16 cellular contexts compared by ENCODE assay signal in genomic region chr9:89354471-89354870, GRCh38.
"Had no signal": no experiment of that assay in that cellular context is flagged by ENCODE, and none has a peak within 500 bp of the region (broad histone marks: within the 10 kb centered on the region; RNA-seq: fewer than 3 reads in every experiment).

No MANE protein-coding gene starts in this region.

- H3K9me3 Mint-ChIP-seq: activated B cell treated with CpG ODN at 0.5 μM for 24 hours; activated T-cell treated with anti-CD3 and anti-CD28 coated beads, Interleukin-2, amount 50 U/mL, for 72 hours; mesothelial cell of epicardium; stimulated activated naive CD8-positive, alpha-beta T cell treated with anti-CD3 and anti-CD28 coated beads, Interleukin-15, amount 100 ng/mL, for 72 hours had no signal

- H3K27ac ChIP-seq: colonic mucosa, hepatocyte, neutrophil, testis, uterus had no signal

- ATAC-seq: activated T-cell treated with anti-CD3 and anti-CD28 coated beads, Interleukin-2, amount 50 U/mL, for 72 hours; right cardiac atrium; SK-N-SH treated with all-trans-retinoic acid at 6 μM for 48 hours; stimulated activated naive CD8-positive, alpha-beta T cell treated with anti-CD3 and anti-CD28 coated beads, Interleukin-15, amount 100 ng/mL, for 72 hours had no signal

- H3K4me3 Mint-ChIP-seq: activated B cell treated with CpG ODN at 0.5 μM for 24 hours; activated T-cell treated with anti-CD3 and anti-CD28 coated beads, Interleukin-2, amount 50 U/mL, for 72 hours; mesothelial cell of epicardium; stimulated activated naive CD8-positive, alpha-beta T cell treated with anti-CD3 and anti-CD28 coated beads, Interleukin-15, amount 100 ng/mL, for 72 hours had no signal

- DNase-seq: activated B cell treated with CpG ODN at 0.5 μM for 24 hours; activated CD4-positive, alpha-beta T cell treated with anti-CD3 and anti-CD28 coated beads, Interleukin-2, amount 50 U/mL, for 1 hour; activated naive CD4-positive, alpha-beta T cell treated with Interleukin-2 at 50 U/mL for 16 hours; activated T-cell treated with anti-CD3 and anti-CD28 coated beads, Interleukin-2, amount 50 U/mL, for 72 hours; colonic mucosa; effector CD8-positive, alpha-beta T cell; right cardiac atrium; stimulated activated CD4-positive, alpha-beta T cell treated with anti-CD3 and anti-CD28 coated beads, Interleukin-2, amount 100 ng/mL, for 24 hours; stimulated activated naive CD8-positive, alpha-beta T cell treated with anti-CD3 and anti-CD28 coated beads, Interleukin-15, amount 100 ng/mL, for 72 hours; T-helper 2 cell; uterus had no signal

- H3K27ac Mint-ChIP-seq: activated B cell treated with CpG ODN at 0.5 μM for 24 hours, mesothelial cell of epicardium had no signal

- H3K4me1 Mint-ChIP-seq: mesothelial cell of epicardium had no signal

- H3K27me3 Mint-ChIP-seq: activated B cell treated with CpG ODN at 0.5 μM for 24 hours; stimulated activated naive CD8-positive, alpha-beta T cell treated with anti-CD3 and anti-CD28 coated beads, Interleukin-15, amount 100 ng/mL, for 72 hours had no signal
